8 cellular contexts compared by ENCODE assay signal in the genomic region with DNA sequence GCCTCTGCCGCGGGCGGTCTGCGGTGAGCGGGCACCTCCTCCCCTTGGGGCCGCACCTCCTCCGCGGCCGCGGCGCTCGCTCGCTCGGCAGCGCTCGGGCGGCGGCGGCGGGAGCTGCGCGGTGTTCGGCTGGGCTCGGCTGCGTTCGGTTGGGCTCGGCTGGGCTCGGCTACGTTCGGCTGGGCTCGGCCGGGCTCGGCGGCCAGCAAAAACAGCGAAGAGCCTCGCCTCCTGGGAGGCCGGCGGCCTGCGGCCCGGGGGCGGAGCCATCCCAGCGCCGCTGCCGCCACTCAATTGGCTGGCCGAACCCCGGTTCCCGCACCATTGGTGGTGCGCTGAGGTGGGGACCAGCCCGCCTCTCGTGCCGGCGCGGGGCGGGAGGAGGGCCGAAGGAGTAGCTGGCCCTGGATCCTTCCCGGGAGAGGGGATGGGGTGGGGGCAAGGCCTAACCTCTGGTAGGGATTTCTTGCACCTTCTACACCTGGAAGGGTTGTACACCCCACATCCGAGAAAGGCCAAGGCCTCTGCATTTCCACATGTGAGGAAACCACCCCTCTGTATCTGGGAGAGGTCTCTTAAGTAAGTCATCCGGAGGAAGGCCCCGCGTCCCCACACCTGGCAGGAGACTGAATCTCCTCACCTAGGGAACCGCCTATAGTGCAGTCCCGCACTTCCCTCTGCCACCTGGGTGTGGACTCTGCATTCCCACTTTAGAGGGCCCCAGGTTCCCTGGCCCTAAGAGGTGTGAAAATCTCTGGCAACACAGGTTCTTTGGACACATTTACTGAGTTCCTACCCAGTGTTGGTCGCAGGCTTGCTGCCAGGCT. TPM values are rescaled to one million over a fixed set of nuclear protein-coding genes. Genes with fewer than 3 reads are reported as not detected.
DNase-seq lines count a peak whose midpoint lies in the region; ATAC-seq and TF ChIP-seq lines count a peak whose summit lies in the region.

ENHO (minus strand) TSS at position 20 of the 827 bp plus-strand sequence. CDS start 1,295 bp downstream, outside the sequence.

- peak within 1 kb of the TSS; percentile 80 for H3K4me2 ChIP-seq in OCI-LY3 (ENCODE audit: low read length)

- H2AFZ ChIP-seq in OCI-LY3 (ENCODE audit: low read depth, low read length): peak within 1 kb of the TSS; percentile 83

- H3K36me3 ChIP-seq in HUES48 (ENCODE audit: control insufficient read depth, insufficient read depth, low read length): no peaks in the 10 kb centered on the region
- H3K36me3 ChIP-seq in OCI-LY3 (replicated peaks; ENCODE audit: low read depth, low read length): no peaks in the 10 kb centered on the region
- H3K36me3 ChIP-seq in mucosa of descending colon (ENCODE audit: low read depth): no peaks in the 10 kb centered on the region

- H3K27me3 ChIP-seq in HUES48 (ENCODE audit: control insufficient read depth, insufficient read depth, low read length) (peaks cover 31% of the 10 kb centered on the region), OCI-LY3 (ENCODE audit: low read depth, low read length) (peaks cover 32% of the 10 kb centered on the region)

- peak; percentile 81 for ATAC-seq in GM21423 (IDR thresholded peaks at IDR 0.05; ENCODE audit: unreplicated experiment)
- peak; percentile 99 for ATAC-seq in mucosa of descending colon

- H3K4me1 ChIP-seq in HUES48 (ENCODE audit: control insufficient read depth, insufficient read depth, low read length) (peaks cover 6% of the 10 kb centered on the region), OCI-LY3 (ENCODE audit: low read length) (peaks cover 10% of the 10 kb centered on the region), mucosa of descending colon (ENCODE audit: low read depth) (peaks cover 8% of the 10 kb centered on the region)

- H3K9ac ChIP-seq in HUES48 (ENCODE audit: low read depth, low read length) (0 out of 2 replicates have a peak within 1 kb of the TSS, but pooled peaks have one; percentile 0), OCI-LY3 (ENCODE audit: low read length) (peak within 1 kb of the TSS; percentile 49)

- no peaks in the 10 kb centered on the region for H3K9me3 ChIP-seq in HUES48 (ENCODE audit: control insufficient read depth, insufficient read depth, low read length)
- H3K9me3 ChIP-seq in OCI-LY3 (ENCODE audit: insufficient read depth, low read length): no peaks in the 10 kb centered on the region
- H3K9me3 ChIP-seq in mucosa of descending colon: no peaks in the 10 kb centered on the region

- peak within 1 kb of the TSS; percentile 70 for H3K4me3 ChIP-seq in HUES48 (ENCODE audit: low read depth, low read length)
- H3K4me3 ChIP-seq in OCI-LY3 (ENCODE audit: low read length): peak within 1 kb of the TSS; percentile 73
- H3K4me3 ChIP-seq in mucosa of descending colon: no peak within 1 kb of the TSS

- no peaks in the 10 kb centered on the region for H3K79me2 ChIP-seq in OCI-LY3 (ENCODE audit: low read length)

- H3K27ac ChIP-seq in HUES48 (ENCODE audit: low read depth, low read length) (no peak within 1 kb of the TSS), OCI-LY3 (ENCODE audit: low read length) (no peak within 1 kb of the TSS), epithelial cell of prostate (no peak within 1 kb of the TSS)

- DNase-seq in CMK (ENCODE audit: low read depth) (peak; percentile 58), activated T-cell treated with anti-CD3 and anti-CD28 coated beads for 48 hours (ENCODE audit: low read depth) (peak; percentile 93), epithelial cell of prostate (ENCODE audit: low read depth, low spot score) (peak; percentile 26), mucosa of descending colon (peak; percentile 89 to 97 (median 90))
- peak; percentile 77 to 81 for DNase-seq in stimulated activated CD8-positive, alpha-beta memory T cell treated with anti-CD3 and anti-CD28 coated beads, Interleukin-2, amount 100 ng/mL, for 1 hour (ENCODE audit: low read depth in 2 of 2)

- intact Hi-C loops in mucosa of descending colon (cut with DNase I, micrococcal nuclease): no loop called here

- TF ChIP-seq CTCF in OCI-LY3 (IDR thresholded peaks at IDR 0.05; ENCODE audit: low read depth, low read length) (no peak), mucosa of descending colon (IDR thresholded peaks at IDR 0.05) (peak; percentile 15)

- H4K20me1 ChIP-seq in OCI-LY3 (ENCODE audit: insufficient read depth, low read length): 0 out of 2 replicates have a peak, but pooled peaks cover 4% of the 10 kb centered on the region

RNA-seq across cellular contexts. Expression of gene ENHO, which starts in this region (rescaled TPM):
- total RNA-seq in mucosa of descending colon: 1 to 10 TPM; 1.4 to 2.0 (median 1.5) TPM

Comparison
In these comparisons a context has a peak if more than half of its experiments do, and no peak if none do; other contexts are left out.
1. DNase-seq: peak in every context shown above with its lines; median percentile 93 in activated T-cell treated with anti-CD3 and anti-CD28 coated beads for 48 hours; 90 in mucosa of descending colon; 79 in stimulated activated CD8-positive, alpha-beta memory T cell treated with anti-CD3 and anti-CD28 coated beads, Interleukin-2, amount 100 ng/mL, for 1 hour; 58 in CMK; 26 in epithelial cell of prostate.